Comparison of ENCODE assay signal across 16 cellular contexts in genomic region chr1:58774027-58774426, GRCh38. TPM values are rescaled to one million over a fixed set of nuclear protein-coding genes. Genes with fewer than 3 reads are reported as not detected.
DNase-seq lines count a peak whose midpoint lies in the region; ATAC-seq and TF ChIP-seq lines count a peak whose summit lies in the region.
"Had no signal": no experiment of that assay in that cellular context is flagged by ENCODE, and none has a peak within 500 bp of the region (broad histone marks: within the 10 kb centered on the region; RNA-seq: fewer than 3 reads in every experiment).

No MANE protein-coding gene starts in this region.

- intact Hi-C loops in left cardiac atrium (cut with DNase I) (no loop called here), transverse colon (cut with DNase I; ENCODE audit: low total_unique reads) (no loop called here)
- intact Hi-C loops in naive thymus-derived CD4-positive, alpha-beta T cell (cut with micrococcal nuclease): no loop called here

- peak overlapping the region; percentile 40 for H3K27ac ChIP-seq in cardiac muscle cell
- peak overlapping the region; percentile 46 for H3K27ac ChIP-seq in SJCRH30
- H3K27ac ChIP-seq in naive thymus-derived CD4-positive, alpha-beta T cell (ENCODE audit: low read depth, low read length): no peak overlapping the region
- peak overlapping the region; percentile 22 to 69 (median 62) for H3K27ac ChIP-seq in transverse colon
- H3K27ac ChIP-seq: GM23248, WERI-Rb-1 had no signal

- POLR2A ChIA-PET in naive thymus-derived CD4-positive, alpha-beta T cell (lab: Charles Lee): interaction anchor here (1.7 to 2.1 kb wide), 2 partner anchors 10 to 12 kb away, joined by 5 to 10 read pairs; partner anchors contain the start of gene JUN

- TF ChIP-seq POLR2A in transverse colon (IDR thresholded peaks at IDR 0.05): no peak

- peaks cover 0 to 4% (median 0%) of the 10 kb centered on the region in 11 donors for H3K9me3 Mint-ChIP-seq in naive thymus-derived CD4-positive, alpha-beta T cell
- H3K9me3 Mint-ChIP-seq: activated naive CD4-positive, alpha-beta T cell treated with anti-CD3 and anti-CD28 coated beads, Interleukin-2, amount 50 U/mL, for 72 hours had no signal

- H3K36me3 Mint-ChIP-seq in naive thymus-derived CD4-positive, alpha-beta T cell: peaks cover 0 to 5% (median 0%) of the 10 kb centered on the region in 5 donors
- H3K36me3 Mint-ChIP-seq: activated naive CD4-positive, alpha-beta T cell treated with anti-CD3 and anti-CD28 coated beads, Interleukin-2, amount 50 U/mL, for 72 hours had no signal

- DNase-seq in cardiac muscle cell (ENCODE audit: low read depth in 1 of 2, low spot score in 1 of 2) (no peak), left cardiac atrium (no peak), SJCRH30 (no peak), transverse colon (no peak), G401 (ENCODE audit: low spot score) (no peak), ureter (ENCODE audit: low spot score) (no peak)
- no peak for DNase-seq in naive thymus-derived CD4-positive, alpha-beta T cell
- DNase-seq: activated CD8-positive, alpha-beta memory T cell treated with anti-CD3 and anti-CD28 coated beads, Interleukin-2, amount 50 U/mL, for 48 hours; glutamatergic neuron; NCI-H1048; stimulated activated CD4-positive, alpha-beta T cell treated with anti-CD3 and anti-CD28 coated beads, Interleukin-2, amount 100 ng/mL, for 24 hours; stimulated activated CD8-positive, alpha-beta memory T cell treated with anti-CD3 and anti-CD28 coated beads, Interleukin-4, amount 100 ng/mL, for 48 hours; WERI-Rb-1 had no signal

- no peak for TF ChIP-seq EP300 in transverse colon (IDR thresholded peaks at IDR 0.05; ENCODE audit: low read depth)

- H3K4me1 Mint-ChIP-seq in naive thymus-derived CD4-positive, alpha-beta T cell: peaks cover 10 to 15% (median 13%) of the 10 kb centered on the region in 7 donors

- ATAC-seq in left cardiac atrium: no peak
- ATAC-seq in naive thymus-derived CD4-positive, alpha-beta T cell: no peak
- no peak for ATAC-seq in GM21381 (IDR thresholded peaks at IDR 0.05; ENCODE audit: unreplicated experiment)

- no peaks in the 10 kb centered on the region for H3K9me3 ChIP-seq in cardiac muscle cell (ENCODE audit: low read depth)
- H3K9me3 ChIP-seq in SJCRH30 (replicated peaks): peaks cover 4% of the 10 kb centered on the region; the same call in 1 of the 2 replicates
- no peaks in the 10 kb centered on the region for H3K9me3 ChIP-seq in naive thymus-derived CD4-positive, alpha-beta T cell (ENCODE audit: control insufficient read depth in 2 of 3, low read length in 3 of 3)
- H3K9me3 ChIP-seq in transverse colon: no peaks in the 10 kb centered on the region

- in situ Hi-C loops in transverse colon (cut with MboI; ENCODE audit: low pct_ligation_motif_present in 1 of 4, low pct_unique_long_range_greater_than_20kb in 1 of 4, low sequenced_read_pairs in 3 of 4) (loop anchor here in 1 of 4 donors (25.0 kb wide), 1 partner anchor 938 kb away; no protein-coding TSS in a partner anchor), G401 (cut with HindIII; ENCODE audit: low sequenced_read_pairs) (no loop called here)

- H3K27me3 Mint-ChIP-seq in naive thymus-derived CD4-positive, alpha-beta T cell: peaks cover 0 to 6% (median 0%) of the 10 kb centered on the region in 5 donors

- peaks cover 6% of the 10 kb centered on the region for H3K4me1 ChIP-seq in cardiac muscle cell (ENCODE audit: low read depth)
- H3K4me1 ChIP-seq in SJCRH30: peaks cover 22% of the 10 kb centered on the region
- H3K4me1 ChIP-seq in naive thymus-derived CD4-positive, alpha-beta T cell (ENCODE audit: control insufficient read depth in 2 of 2, insufficient read depth in 2 of 2, low read length in 2 of 2): peaks cover 0 to 13% of the 10 kb centered on the region in 2 donors
- H3K4me1 ChIP-seq in transverse colon: peaks cover under 1 to 12% (median 7%) of the 10 kb centered on the region in 4 donors

- CTCF ChIA-PET in naive thymus-derived CD4-positive, alpha-beta T cell (lab: Charles Lee): interaction anchor here (1.0 to 1.8 kb wide), 2 partner anchors 8 to 925 kb away, joined by 4 to 10 read pairs; no protein-coding TSS in a partner anchor

- peak overlapping the region in 6 of 10 donors; percentile 4 to 58 (median 18) for H3K4me3 Mint-ChIP-seq in naive thymus-derived CD4-positive, alpha-beta T cell

- H3K36me3 ChIP-seq in cardiac muscle cell (no peaks in the 10 kb centered on the region), SJCRH30 (no peaks in the 10 kb centered on the region), transverse colon (no peaks in the 10 kb centered on the region)
- H3K36me3 ChIP-seq in naive thymus-derived CD4-positive, alpha-beta T cell (ENCODE audit: control insufficient read depth in 2 of 3, insufficient read depth in 3 of 3, low read length in 3 of 3): no peaks in the 10 kb centered on the region
- H3K36me3 ChIP-seq: WERI-Rb-1 had no signal

- H3K4me3 ChIP-seq in cardiac muscle cell (no peak overlapping the region), SJCRH30 (no peak overlapping the region), transverse colon (no peak overlapping the region)
- no peak overlapping the region for H3K4me3 ChIP-seq in naive thymus-derived CD4-positive, alpha-beta T cell (ENCODE audit: low read length)
- H3K4me3 ChIP-seq: GM23248 had no signal

- peak overlapping the region in 6 of 9 donors; percentile 42 to 90 (median 70) for H3K27ac Mint-ChIP-seq in naive thymus-derived CD4-positive, alpha-beta T cell

- H3K27me3 ChIP-seq in cardiac muscle cell (peaks cover 9% of the 10 kb centered on the region), SJCRH30 (no peaks in the 10 kb centered on the region), transverse colon (no peaks in the 10 kb centered on the region)
- no peaks in the 10 kb centered on the region for H3K27me3 ChIP-seq in naive thymus-derived CD4-positive, alpha-beta T cell (ENCODE audit: control insufficient read depth in 2 of 2, insufficient read depth in 2 of 2, low read length in 2 of 2)

- TF ChIP-seq CTCF in cardiac muscle cell (IDR thresholded peaks at IDR 0.05; ENCODE audit: low read depth, low read length) (no peak), transverse colon (IDR thresholded peaks at IDR 0.05) (no peak)

- WGBS in transverse colon (ENCODE audit: low coverage in 1 of 2), 2 donors: 54% methylated on average over 1 of the region's 1 CpG; no CpG with 5 or more reads in 1 of the 2 donors

RNA-seq across cellular contexts. Expression of gene JUN, which starts 9.8 kb away (rescaled TPM):
- 77.9 and 126 TPM in 2 replicates for total RNA-seq in cardiac muscle cell
- polyA plus RNA-seq in cardiac muscle cell: 25.0 and 29.3 TPM in 2 replicates
- 10 to 100 TPM; 67.6 to 78.0 TPM for total RNA-seq in left cardiac atrium
- 92.2 and 96.2 TPM in 2 replicates for total RNA-seq in SJCRH30 (2014; rRNA removed; shearing (Covaris generic))
- 1,000 to 10,000 TPM in 2 of 5 experiments, 10 to 100 TPM in 3; 17.9 to 1,362 (median 41.2) TPM for total RNA-seq in naive thymus-derived CD4-positive, alpha-beta T cell
- polyA plus RNA-seq in naive thymus-derived CD4-positive, alpha-beta T cell: 10 to 100 TPM; 21.9 to 30.1 TPM
- 100 to 1,000 TPM; 315 to 440 (median 376) TPM for total RNA-seq in transverse colon
- total RNA-seq in G401 (2014; rRNA removed; shearing (Covaris generic)): 6.7 and 7.9 TPM in 2 replicates
- 37.9 TPM for total RNA-seq in ureter
